Comparison of ENCODE assay signal across 6 cellular contexts in genomic region chr2:59008950-59009349, GRCh38.
"Had no signal": no experiment of that assay in that cellular context is flagged by ENCODE, and none has a peak within 500 bp of the region (broad histone marks: within the 10 kb centered on the region; RNA-seq: fewer than 3 reads in every experiment).

No MANE protein-coding gene starts in this region.

- H3K4me3 ChIP-seq: K562 had no signal

- ATAC-seq: HepG2, K562 had no signal

- H3K27ac ChIP-seq: HL-60 had no signal

- DNase-seq: IMR-90, KBM-7, KG1 had no signal
